Comparison of ENCODE assay signal across 10 cellular contexts in genomic region chr10:80457554-80458262, GRCh38. TPM values are rescaled to one million over a fixed set of nuclear protein-coding genes. Genes with fewer than 3 reads are reported as not detected.
DNase-seq lines count a peak whose midpoint lies in the region; ATAC-seq and TF ChIP-seq lines count a peak whose summit lies in the region.
"Had no signal": no experiment of that assay in that cellular context is flagged by ENCODE, and none has a peak within 500 bp of the region (broad histone marks: within the 10 kb centered on the region; RNA-seq: fewer than 3 reads in every experiment).

No MANE protein-coding gene starts in this region.

- H2AFZ ChIP-seq in HCT116 (ENCODE audit: low read depth, low read length, poor library complexity, severe bottlenecking), result no peak overlapping the region

- H3K27me3 Mint-ChIP-seq in naive B cell, result no peaks in the 10 kb centered on the region

- H3K79me2 ChIP-seq in HCT116 (ENCODE audit: insufficient read depth, low read length), result peaks cover 85% of the 10 kb centered on the region

- ATAC-seq in HCT116 (no peak), body of pancreas (no peak), naive B cell (ENCODE audit: low read depth in 2 of 2) (no peak)

- CTCF ChIA-PET in AG04450 (lab: Charles Lee) (no interaction called here), HCT116 (lab: Charles Lee) (interaction anchor here (1.0 to 3.9 kb wide), 4 partner anchors 13 to 52 kb away, joined by 3 to 53 read pairs (median 5); no protein-coding TSS in a partner anchor)

- TF ChIP-seq CTCF in AG04450 (IDR thresholded peaks at IDR 0.05; ENCODE audit: low read depth, low read length) (0 out of 2 replicates have a peak, but pooled peaks have one; percentile 6), HCT116 (IDR thresholded peaks at IDR 0.05 in 2 of 3, conservative IDR thresholded peaks at IDR 0.05 in 1 of 3; ENCODE audit: borderline replicate concordance in 1 of 3, insufficient read depth in 1 of 3, low read depth in 2 of 3, low read length in 2 of 3) (peak in 2 of 3 experiments; percentile 48 to 50; a peak in 4 of 6 replicates), body of pancreas (IDR thresholded peaks at IDR 0.05) (peak in 3 of 7 experiments; percentile 10 to 19 (median 10))

- TF ChIP-seq POLR2A in HCT116 (IDR thresholded peaks at IDR 0.05; ENCODE audit: borderline replicate concordance, extremely low read depth, insufficient read depth, insufficient read length) (no peak), body of pancreas (IDR thresholded peaks at IDR 0.05) (no peak)

- RAD21 ChIA-PET in HCT116 (lab: Charles Lee; ENCODE audit: low non-redundant PET in 1 of 2, low total read pairs in 2 of 2, uncharacterized antibody in 2 of 2, unreplicated experiment in 2 of 2), result interaction anchor here in 1 of 2 experiments (1.6 to 5.2 kb wide), 2 partner anchors 13 to 47 kb away, joined by 3 to 23 read pairs; no protein-coding TSS in a partner anchor

- no peak for DNase-seq in AG04450 (ENCODE audit: low read depth, low spot score)
- no peak for DNase-seq in HCT116 (ENCODE audit: low read depth, low spot score)
- peak in 1 of 4 donors; percentile 41 for DNase-seq in body of pancreas
- no peak for DNase-seq in naive B cell
- no peak for DNase-seq in KBM-7
- DNase-seq in SIG-M5 treated with dmso at 0.1 percent for 504 hours (lab: John Stamatoyannopoulos, UW; ENCODE audit: unreplicated experiment), result no peak
- no peak for DNase-seq in SW 1271 (lab: John Stamatoyannopoulos, UW)
- DNase-seq in mesenteric fat pad (ENCODE audit: low spot score), result no peak
- DNase-seq: amygdala, GF-D8 had no signal

- H3K9me3 Mint-ChIP-seq in naive B cell, result peaks cover 0 to 2% (median 0%) of the 10 kb centered on the region in 7 donors

- POLR2A ChIA-PET in AG04450 (lab: Yijun Ruan, JAX), result no interaction called here
- POLR2A ChIA-PET in HCT116 (lab: Charles Lee), result interaction anchor here (0.9 to 3.6 kb wide), 3 partner anchors 26 to 47 kb away, joined by 3 to 18 read pairs (median 3); no protein-coding TSS in a partner anchor

- in situ Hi-C loops in KBM-7 (cut with MboI; ENCODE audit: low pct_unique_long_range_greater_than_20kb, low sequenced_read_pairs), result no loop called here

- H3K4me3 ChIP-seq in AG04450 (ENCODE audit: low read depth, low read length), result no peak overlapping the region
- no peak overlapping the region for H3K4me3 ChIP-seq in HCT116 (replicated peaks in 1 of 2; ENCODE audit: low read depth in 1 of 2, low read length in 2 of 2)
- H3K4me3 ChIP-seq in body of pancreas, result no peak overlapping the region

- H3K27ac ChIP-seq in AG04450 (ENCODE audit: low read depth, low read length) (no peak overlapping the region), HCT116 (ENCODE audit: low read depth, low read length) (peak overlapping the region; percentile 79), body of pancreas (peak overlapping the region; percentile 41 to 85 (median 80))

- H3K9me3 ChIP-seq in AG04450 (ENCODE audit: control insufficient read depth, insufficient read depth, low read length), result no peaks in the 10 kb centered on the region; the same call in 1 of the 2 replicates
- H3K9me3 ChIP-seq in HCT116 (ENCODE audit: control insufficient read depth in 1 of 2, insufficient read depth in 1 of 2, low read depth in 1 of 2, low read length in 2 of 2), result no peaks in the 10 kb centered on the region
- no peaks in the 10 kb centered on the region for H3K9me3 ChIP-seq in body of pancreas

- H3K4me1 Mint-ChIP-seq in naive B cell, result peaks cover 64 to 77% (median 73%) of the 10 kb centered on the region in 3 donors

- peak overlapping the region in 4 of 6 donors; percentile 28 to 85 (median 56) for H3K27ac Mint-ChIP-seq in naive B cell

- H3K4me1 ChIP-seq in HCT116 (ENCODE audit: control insufficient read depth in 1 of 2, insufficient read depth in 2 of 2, low read length in 2 of 2), result peaks cover 69 to 86% of the 10 kb centered on the region in 2 experiments
- peaks cover 84% of the 10 kb centered on the region for H3K4me1 ChIP-seq in body of pancreas

- H3K27me3 ChIP-seq in AG04450 (ENCODE audit: control insufficient read depth, insufficient read depth, low read length) (no peaks in the 10 kb centered on the region), HCT116 (ENCODE audit: insufficient read depth, low read length) (no peaks in the 10 kb centered on the region), body of pancreas (no peaks in the 10 kb centered on the region)

- intact Hi-C loops in HCT116 (cut with micrococcal nuclease) (loop anchor here (2.0 kb wide), 1 partner anchor 47 kb away; no protein-coding TSS in a partner anchor), body of pancreas (cut with DNase I) (no loop called here)

- H3K36me3 Mint-ChIP-seq in naive B cell, result no peaks in the 10 kb centered on the region

- peak overlapping the region; percentile 8 for H3K9ac ChIP-seq in HCT116 (ENCODE audit: low read length)

- H3K9me2 ChIP-seq in HCT116 (ENCODE audit: insufficient read depth), result no peaks in the 10 kb centered on the region

- H3K36me3 ChIP-seq in HCT116 (ENCODE audit: control insufficient read depth in 1 of 2, insufficient read depth in 2 of 2, low read length in 2 of 2) (no peaks in the 10 kb centered on the region), body of pancreas (replicated peaks in 1 of 2; ENCODE audit: insufficient read depth in 1 of 2, low read depth in 2 of 2) (no peaks in the 10 kb centered on the region)

- peak overlapping the region; percentile 82 for H3K4me2 ChIP-seq in HCT116 (ENCODE audit: low read length)

- WGBS in body of pancreas, 2 donors, result 82 to 84% methylated on average over 6 to 7 of the region's 8 CpGs

- peak; percentile 11; the same call in 1 of the 2 replicates for TF ChIP-seq RAD21 in HCT116 (IDR thresholded peaks at IDR 0.05; ENCODE audit: low read depth)

- peak overlapping the region in 5 of 8 donors; percentile 6 to 65 (median 43) for H3K4me3 Mint-ChIP-seq in naive B cell

- H4K20me1 ChIP-seq in HCT116 (ENCODE audit: insufficient read depth), result peaks cover 3% of the 10 kb centered on the region; the same call in 1 of the 2 replicates

- no TSS peak for BruUV-seq in HCT116 (replicated peaks; lab: Mats Ljungman, UMichigan)

TF ChIP-seq in HCT116, 20 proteins besides CTCF, POLR2A, EP300 and RAD21 (continues in another document):
- TF ChIP-seq ZNF274 (IDR thresholded peaks at IDR 0.05; ENCODE audit: low read depth, low read length) (no peak), SP1 (IDR thresholded peaks at IDR 0.05; ENCODE audit: low read depth) (no peak), YY1 (IDR thresholded peaks at IDR 0.05; ENCODE audit: extremely low read depth, insufficient replicate concordance, low read depth, low read length) (no peak), ZBTB33 (IDR thresholded peaks at IDR 0.05; ENCODE audit: extremely low read depth, insufficient replicate concordance, low read length) (no peak), CEBPB (IDR thresholded peaks at IDR 0.05; ENCODE audit: low read depth) (no peak), ELF1 (IDR thresholded peaks at IDR 0.05; ENCODE audit: borderline replicate concordance, low read depth) (no peak), ZFX (IDR thresholded peaks at IDR 0.05) (no peak), SIN3A (IDR thresholded peaks at IDR 0.05; ENCODE audit: low read depth) (no peak), EZH2phosphoT487 (IDR thresholded peaks at IDR 0.05; ENCODE audit: borderline replicate concordance) (no peak), EZH2 (IDR thresholded peaks at IDR 0.05) (no peak), CBX3 (IDR thresholded peaks at IDR 0.05; ENCODE audit: low read depth) (no peak), POLR2AphosphoS5 (IDR thresholded peaks at IDR 0.05; ENCODE audit: low read depth, low read length) (no peak), TCF7L2 (IDR thresholded peaks at IDR 0.05; ENCODE audit: borderline replicate concordance, extremely low read depth, insufficient read depth, insufficient read length) (no peak), JUND (IDR thresholded peaks at IDR 0.05) (no peak)
- TF ChIP-seq, protein P1, sequence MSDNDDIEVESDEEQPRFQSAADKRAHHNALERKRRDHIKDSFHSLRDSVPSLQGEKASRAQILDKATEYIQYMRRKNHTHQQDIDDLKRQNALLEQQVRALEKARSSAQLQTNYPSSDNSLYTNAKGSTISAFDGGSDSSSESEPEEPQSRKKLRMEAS (IDR thresholded peaks at IDR 0.05), result no peak

RNA-seq across cellular contexts. Expression of gene TSPAN14, which starts 3.6 kb away (rescaled TPM):
- 27.3 and 32.5 TPM in 2 replicates for polyA plus RNA-seq in AG04450 (2011; rRNA removed)
- polyA minus RNA-seq in AG04450 (2011; rRNA and poly(A)+ RNA removed), result 24.3 and 32.1 TPM in 2 replicates
- total RNA-seq in HCT116 (2021; ENCODE audit: unreplicated experiment), result 86.8 TPM
- polyA plus RNA-seq in HCT116 (2012), result 61.9 and 66.2 TPM in 2 replicates
- total RNA-seq in body of pancreas, result 10 to 100 TPM; 22.3 to 63.0 TPM
- 10 to 100 TPM; 31.0 to 60.8 (median 38.1) TPM for polyA plus RNA-seq in naive B cell (ENCODE audit: low read depth in 6 of 6)
- total RNA-seq in mesenteric fat pad, result 177 TPM

RNA-seq across cellular contexts. Expression of gene PRXL2A, which starts 49.4 kb away (rescaled TPM):
- polyA plus RNA-seq in AG04450 (2011; rRNA removed) (3.9 and 5.2 TPM in 2 replicates), naive B cell (ENCODE audit: low read depth in 6 of 6) (10 to 100 TPM in 2 of 6 donors, 1 to 10 TPM in 4; 2.5 to 13.9 (median 8.3) TPM)
- 1.0 and 1.8 TPM in 2 replicates for polyA minus RNA-seq in AG04450 (2011; rRNA and poly(A)+ RNA removed)
- total RNA-seq in HCT116 (2021; ENCODE audit: unreplicated experiment) (4.9 TPM), body of pancreas (100 to 1,000 TPM in 1 of 2 donors, 10 to 100 TPM in 1; 40.7 to 110 TPM), mesenteric fat pad (500 TPM)
- polyA plus RNA-seq in HCT116 (2012), result 1.1 and 1.4 TPM in 2 replicates
